In genomic region chr4:181832305-181832704, GRCh38 we compare ENCODE assay signal across 26 cellular contexts.
"Had no signal": no experiment of that assay in that cellular context is flagged by ENCODE, and none has a peak within 500 bp of the region (broad histone marks: within the 10 kb centered on the region; RNA-seq: fewer than 3 reads in every experiment).

No MANE protein-coding gene starts in this region.

- ATAC-seq: activated CD8-positive, alpha-beta T cell treated with anti-CD3 and anti-CD28 coated beads for 36 hours; activated naive CD8-positive, alpha-beta T cell treated with anti-CD3 and anti-CD28 coated beads, Interleukin-2, amount 50 U/mL, for 24 hours; effector memory CD8-positive, alpha-beta T cell; heart left ventricle; naive thymus-derived CD8-positive, alpha-beta T cell; pancreas; upper lobe of right lung had no signal

- H3K4me1 ChIP-seq: heart left ventricle, pancreas, prostate gland, sigmoid colon, suprapubic skin, tibial artery, upper lobe of right lung had no signal

- H3K9me3 ChIP-seq: heart left ventricle, pancreas, prostate gland, sigmoid colon, suprapubic skin, tibial artery had no signal

- H3K27ac Mint-ChIP-seq: activated CD4-positive, alpha-beta T cell treated with anti-CD3 and anti-CD28 coated beads, Interleukin-2, amount 10 ng/mL, durations not matched to agents 7 days and 5 days; activated CD8-positive, alpha-beta T cell treated with anti-CD3 and anti-CD28 coated beads for 36 hours; activated naive CD4-positive, alpha-beta T cell treated with anti-CD3 and anti-CD28 coated beads, Interleukin-2, amount 50 U/mL, for 24 hours; activated naive CD8-positive, alpha-beta T cell treated with anti-CD3 and anti-CD28 coated beads, Interleukin-2, amount 50 U/mL, for 24 hours; activated T-helper 2 cell treated with anti-CD3 and anti-CD28 coated beads, Interferon-gamma antibody, Interleukin-2, Interleukin-4, amounts not matched to agents 10 μg/mL and 5 μg/mL and 100 μg/mL, durations not matched to agents 14 hours and 24 hours and 36 hours; effector memory CD8-positive, alpha-beta T cell; mesothelial cell of epicardium; naive thymus-derived CD8-positive, alpha-beta T cell; T-helper 1 cell treated with Interleukin-12 subunit alpha and Interleukin-12 subunit beta and Interleukin-4 antibody, amounts not matched to agents 30 μg/mL and 1 μg/mL, for 36 hours had no signal

- H3K27ac ChIP-seq: heart left ventricle, pancreas, prostate gland, sigmoid colon, suprapubic skin, tibial artery, upper lobe of right lung had no signal

- H3K36me3 Mint-ChIP-seq: activated naive CD4-positive, alpha-beta T cell treated with anti-CD3 and anti-CD28 coated beads, Interleukin-2, amount 50 U/mL, for 24 hours; mesothelial cell of epicardium; naive thymus-derived CD8-positive, alpha-beta T cell had no signal

- H3K4me3 ChIP-seq: heart left ventricle, pancreas, prostate gland, sigmoid colon, suprapubic skin, tibial artery, upper lobe of right lung had no signal

- H3K36me3 ChIP-seq: heart left ventricle, pancreas, prostate gland, sigmoid colon, suprapubic skin, tibial artery, upper lobe of right lung had no signal

- H3K27me3 ChIP-seq: pancreas, sigmoid colon, suprapubic skin, tibial artery, upper lobe of right lung had no signal

- FAIRE-seq: pancreas had no signal

- H3K4me3 Mint-ChIP-seq: activated CD4-positive, alpha-beta T cell treated with anti-CD3 and anti-CD28 coated beads, Interleukin-2, amount 10 ng/mL, durations not matched to agents 7 days and 5 days; activated CD8-positive, alpha-beta T cell treated with anti-CD3 and anti-CD28 coated beads for 36 hours; activated naive CD4-positive, alpha-beta T cell treated with anti-CD3 and anti-CD28 coated beads, Interleukin-2, amount 50 U/mL, for 24 hours; activated naive CD8-positive, alpha-beta T cell treated with anti-CD3 and anti-CD28 coated beads, Interleukin-2, amount 50 U/mL, for 24 hours; effector memory CD8-positive, alpha-beta T cell; mesothelial cell of epicardium; naive thymus-derived CD8-positive, alpha-beta T cell; neural crest cell; T-helper 1 cell treated with Interleukin-12 subunit alpha and Interleukin-12 subunit beta and Interleukin-4 antibody, amounts not matched to agents 30 μg/mL and 1 μg/mL, for 36 hours had no signal

- H3K27me3 Mint-ChIP-seq: activated CD4-positive, alpha-beta T cell treated with anti-CD3 and anti-CD28 coated beads, Interleukin-2, amount 10 ng/mL, durations not matched to agents 7 days and 5 days; activated CD8-positive, alpha-beta T cell treated with anti-CD3 and anti-CD28 coated beads for 36 hours; activated naive CD4-positive, alpha-beta T cell treated with anti-CD3 and anti-CD28 coated beads, Interleukin-2, amount 50 U/mL, for 24 hours; activated naive CD8-positive, alpha-beta T cell treated with anti-CD3 and anti-CD28 coated beads, Interleukin-2, amount 50 U/mL, for 24 hours; effector memory CD8-positive, alpha-beta T cell; naive thymus-derived CD8-positive, alpha-beta T cell had no signal

- H3K4me1 Mint-ChIP-seq: activated CD4-positive, alpha-beta T cell treated with anti-CD3 and anti-CD28 coated beads, Interleukin-2, amount 10 ng/mL, durations not matched to agents 7 days and 5 days; activated naive CD4-positive, alpha-beta T cell treated with anti-CD3 and anti-CD28 coated beads, Interleukin-2, amount 50 U/mL, for 24 hours; activated naive CD8-positive, alpha-beta T cell treated with anti-CD3 and anti-CD28 coated beads, Interleukin-2, amount 50 U/mL, for 24 hours; mesothelial cell of epicardium; naive thymus-derived CD8-positive, alpha-beta T cell; neural crest cell had no signal

- DNase-seq: activated CD4-positive, alpha-beta T cell treated with anti-CD3 and anti-CD28 coated beads for 1 hour; activated CD4-positive, alpha-beta T cell treated with anti-CD3 and anti-CD28 coated beads, Interleukin-2, amount 10 ng/mL, durations not matched to agents 7 days and 5 days; activated CD8-positive, alpha-beta T cell treated with anti-CD3 and anti-CD28 coated beads for 36 hours; activated naive CD8-positive, alpha-beta T cell treated with anti-CD3 and anti-CD28 coated beads, Interleukin-2, amount 50 U/mL, for 24 hours; activated T-cell treated with anti-CD3 and anti-CD28 coated beads, Interleukin-2, amount 50 U/mL, for 48 hours; amygdala; cortex of kidney; effector memory CD8-positive, alpha-beta T cell; foreskin fibroblast; heart left ventricle; naive thymus-derived CD8-positive, alpha-beta T cell; pancreas; sigmoid colon; stimulated activated CD4-positive, alpha-beta T cell treated with anti-CD3 and anti-CD28 coated beads, Interleukin-15, amount 100 ng/mL, for 24 hours; stimulated activated CD4-positive, alpha-beta T cell treated with anti-CD3 and anti-CD28 coated beads, Interleukin-2, amount 100 ng/mL, for 24 hours; stimulated activated naive CD4-positive, alpha-beta T cell; T1000; tibial artery; upper lobe of right lung had no signal

- H3K9me3 Mint-ChIP-seq: activated CD4-positive, alpha-beta T cell treated with anti-CD3 and anti-CD28 coated beads, Interleukin-2, amount 10 ng/mL, durations not matched to agents 7 days and 5 days; activated CD8-positive, alpha-beta T cell treated with anti-CD3 and anti-CD28 coated beads for 36 hours; mesothelial cell of epicardium; neural crest cell had no signal
